In genomic region chr1:64401285-64401684, GRCh38 we compare ENCODE assay signal across 3 cellular contexts.
"Had no signal": no experiment of that assay in that cellular context is flagged by ENCODE, and none has a peak within 500 bp of the region (broad histone marks: within the 10 kb centered on the region; RNA-seq: fewer than 3 reads in every experiment).

No MANE protein-coding gene starts in this region.

- H3K4me3 ChIP-seq: GM12878 had no signal

- DNase-seq: GDM1, GF-D8 had no signal
